ENCODE assay signal across 1 cellular context in the genomic region with DNA sequence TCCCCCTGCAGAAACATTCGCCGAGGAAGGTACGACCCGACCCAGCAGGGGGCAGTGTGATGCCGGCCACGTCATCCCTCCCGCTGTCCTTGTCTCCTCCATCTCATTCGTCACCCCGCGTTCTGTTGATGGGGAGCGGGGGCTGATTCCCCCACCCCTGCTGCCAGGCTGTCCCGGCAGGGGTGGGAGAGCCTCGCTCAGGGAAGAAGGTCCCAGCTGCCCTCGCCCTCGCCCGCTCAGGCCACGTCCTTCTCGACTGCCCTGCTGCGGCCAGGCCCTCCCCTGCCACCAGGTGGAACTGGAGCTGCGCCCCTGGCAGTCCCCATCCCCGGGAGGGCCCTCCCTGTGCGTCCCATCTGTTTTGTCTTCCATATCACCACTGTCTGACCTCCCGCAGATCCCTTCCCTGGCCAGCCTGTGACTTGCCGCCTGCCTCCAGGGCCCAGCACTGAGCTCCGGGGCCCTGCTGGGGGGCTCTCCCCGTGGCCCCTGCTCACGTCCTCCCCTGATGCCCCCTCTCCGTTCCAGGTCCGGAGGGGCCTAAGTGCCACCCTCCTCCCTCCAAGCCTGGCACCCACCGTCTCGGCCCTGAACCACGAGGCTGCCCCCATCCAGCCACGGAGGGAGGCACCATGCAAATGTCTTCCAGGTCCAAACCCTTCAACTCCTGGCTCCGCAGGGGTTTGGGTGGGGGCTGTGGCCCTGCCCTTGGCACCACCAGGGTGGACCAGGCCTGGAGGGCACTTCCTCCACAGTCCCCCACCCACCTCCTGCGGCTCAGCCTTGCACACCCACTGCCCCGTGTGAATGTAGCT.
A peak's percentile ranks its signal among the peaks of the same experiment; 100 is the strongest.
TF ChIP-seq lines count a peak whose summit lies in the region.

No MANE protein-coding gene starts in this region.

TF ChIP-seq in K562, 482 proteins besides CTCF, POLR2A, EP300 and RAD21 (continued from another document and continues in another):
- TF ChIP-seq RAD51 (IDR thresholded peaks at IDR 0.05; ENCODE audit: borderline replicate concordance, low read depth) (no peak), SMARCA5 (IDR thresholded peaks at IDR 0.05) (no peak), POLR2B (IDR thresholded peaks at IDR 0.05; ENCODE audit: low read depth, partially characterized antibody) (no peak), ARID2 (IDR thresholded peaks at IDR 0.05) (peak; percentile 58; the same call in 1 of the 2 replicates), ZFX (CRISPR knock-in tag; IDR thresholded peaks at IDR 0.05) (peak; percentile 60), ZNF184 (CRISPR knock-in tag; IDR thresholded peaks at IDR 0.05) (no peak), ZNF583 (CRISPR knock-in tag; IDR thresholded peaks at IDR 0.05) (no peak), FOS (IDR thresholded peaks at IDR 0.05; ENCODE audit: extremely low read depth, insufficient read length) (no peak), KLF13 (tag; IDR thresholded peaks at IDR 0.05; ENCODE audit: borderline replicate concordance, low read depth) (no peak), SREBF1 (IDR thresholded peaks at IDR 0.05; ENCODE audit: borderline replicate concordance, low read depth, low read length) (no peak), ZNF165 (CRISPR knock-in tag; IDR thresholded peaks at IDR 0.05; ENCODE audit: borderline replicate concordance) (no peak), TEAD4 (IDR thresholded peaks at IDR 0.05; ENCODE audit: low read length) (no peak; the same call in 1 of the 2 replicates), TEAD4 (CRISPR knock-in tag; IDR thresholded peaks at IDR 0.05; ENCODE audit: borderline replicate concordance) (no peak), NEUROD1 (IDR thresholded peaks at IDR 0.05; ENCODE audit: borderline replicate concordance, low read depth, low read length, partially characterized antibody) (peak; percentile 19), SP2 (IDR thresholded peaks at IDR 0.05; ENCODE audit: extremely low read depth, low read depth, low read length, poor library complexity, severe bottlenecking) (no peak), CCAR2 (IDR thresholded peaks at IDR 0.05; ENCODE audit: low read depth, low read length) (no peak), DPF2 (IDR thresholded peaks at IDR 0.05) (peak; percentile 61; the same call in 1 of the 2 replicates), POU5F1 (IDR thresholded peaks at IDR 0.05; ENCODE audit: borderline replicate concordance, low read depth, low read length, partially characterized antibody) (no peak), ZNF23 (CRISPR knock-in tag; IDR thresholded peaks at IDR 0.05) (no peak), ZNF57 (CRISPR knock-in tag; IDR thresholded peaks at IDR 0.05) (no peak), XRCC5 (IDR thresholded peaks at IDR 0.05; ENCODE audit: low read depth, low read length) (peak; percentile 66; the same call in 1 of the 2 replicates), EZH2 (IDR thresholded peaks at IDR 0.05; ENCODE audit: borderline replicate concordance, low read depth, low read length) (no peak), SMARCC2 (IDR thresholded peaks at IDR 0.05; ENCODE audit: low read depth) (no peak), NFIC (IDR thresholded peaks at IDR 0.05) (no peak), ZNF124 (CRISPR knock-in tag; IDR thresholded peaks at IDR 0.05) (no peak), SAFB2 (IDR thresholded peaks at IDR 0.05; ENCODE audit: borderline replicate concordance, low read depth, low read length, severe bottlenecking) (no peak), DMBX1 (CRISPR knock-in tag; IDR thresholded peaks at IDR 0.05; ENCODE audit: borderline replicate concordance) (no peak), BACH1 (tag; IDR thresholded peaks at IDR 0.05) (no peak), MBD2 (IDR thresholded peaks at IDR 0.05; ENCODE audit: borderline replicate concordance, low read depth) (no peak), TRIM24 (IDR thresholded peaks at IDR 0.05) (0 out of 4 replicates have a peak, but pooled peaks of 1 of the 2 experiments have one; percentile 15), CREBBP (IDR thresholded peaks at IDR 0.05; ENCODE audit: low read depth, low read length) (no peak), ZBTB8A (IDR thresholded peaks at IDR 0.05; ENCODE audit: partially characterized antibody) (no peak), TBL1XR1 (IDR thresholded peaks at IDR 0.05; ENCODE audit: low read length in 2 of 2) (0 out of 4 replicates have a peak, but pooled peaks of 1 of the 2 experiments have one; percentile 43)
- TF ChIP-seq, protein P1, sequence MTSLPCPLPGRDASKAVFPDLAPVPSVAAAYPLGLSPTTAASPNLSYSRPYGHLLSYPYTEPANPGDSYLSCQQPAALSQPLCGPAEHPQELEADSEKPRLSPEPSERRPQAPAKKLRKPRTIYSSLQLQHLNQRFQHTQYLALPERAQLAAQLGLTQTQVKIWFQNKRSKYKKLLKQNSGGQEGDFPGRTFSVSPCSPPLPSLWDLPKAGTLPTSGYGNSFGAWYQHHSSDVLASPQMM (CRISPR knock-in tag; IDR thresholded peaks at IDR 0.05), result no peak
- TF ChIP-seq, protein P2, sequence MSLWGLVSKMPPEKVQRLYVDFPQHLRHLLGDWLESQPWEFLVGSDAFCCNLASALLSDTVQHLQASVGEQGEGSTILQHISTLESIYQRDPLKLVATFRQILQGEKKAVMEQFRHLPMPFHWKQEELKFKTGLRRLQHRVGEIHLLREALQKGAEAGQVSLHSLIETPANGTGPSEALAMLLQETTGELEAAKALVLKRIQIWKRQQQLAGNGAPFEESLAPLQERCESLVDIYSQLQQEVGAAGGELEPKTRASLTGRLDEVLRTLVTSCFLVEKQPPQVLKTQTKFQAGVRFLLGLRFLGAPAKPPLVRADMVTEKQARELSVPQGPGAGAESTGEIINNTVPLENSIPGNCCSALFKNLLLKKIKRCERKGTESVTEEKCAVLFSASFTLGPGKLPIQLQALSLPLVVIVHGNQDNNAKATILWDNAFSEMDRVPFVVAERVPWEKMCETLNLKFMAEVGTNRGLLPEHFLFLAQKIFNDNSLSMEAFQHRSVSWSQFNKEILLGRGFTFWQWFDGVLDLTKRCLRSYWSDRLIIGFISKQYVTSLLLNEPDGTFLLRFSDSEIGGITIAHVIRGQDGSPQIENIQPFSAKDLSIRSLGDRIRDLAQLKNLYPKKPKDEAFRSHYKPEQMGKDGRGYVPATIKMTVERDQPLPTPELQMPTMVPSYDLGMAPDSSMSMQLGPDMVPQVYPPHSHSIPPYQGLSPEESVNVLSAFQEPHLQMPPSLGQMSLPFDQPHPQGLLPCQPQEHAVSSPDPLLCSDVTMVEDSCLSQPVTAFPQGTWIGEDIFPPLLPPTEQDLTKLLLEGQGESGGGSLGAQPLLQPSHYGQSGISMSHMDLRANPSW (CRISPR knock-in tag; IDR thresholded peaks at IDR 0.05), result no peak
- TF ChIP-seq, protein P3, sequence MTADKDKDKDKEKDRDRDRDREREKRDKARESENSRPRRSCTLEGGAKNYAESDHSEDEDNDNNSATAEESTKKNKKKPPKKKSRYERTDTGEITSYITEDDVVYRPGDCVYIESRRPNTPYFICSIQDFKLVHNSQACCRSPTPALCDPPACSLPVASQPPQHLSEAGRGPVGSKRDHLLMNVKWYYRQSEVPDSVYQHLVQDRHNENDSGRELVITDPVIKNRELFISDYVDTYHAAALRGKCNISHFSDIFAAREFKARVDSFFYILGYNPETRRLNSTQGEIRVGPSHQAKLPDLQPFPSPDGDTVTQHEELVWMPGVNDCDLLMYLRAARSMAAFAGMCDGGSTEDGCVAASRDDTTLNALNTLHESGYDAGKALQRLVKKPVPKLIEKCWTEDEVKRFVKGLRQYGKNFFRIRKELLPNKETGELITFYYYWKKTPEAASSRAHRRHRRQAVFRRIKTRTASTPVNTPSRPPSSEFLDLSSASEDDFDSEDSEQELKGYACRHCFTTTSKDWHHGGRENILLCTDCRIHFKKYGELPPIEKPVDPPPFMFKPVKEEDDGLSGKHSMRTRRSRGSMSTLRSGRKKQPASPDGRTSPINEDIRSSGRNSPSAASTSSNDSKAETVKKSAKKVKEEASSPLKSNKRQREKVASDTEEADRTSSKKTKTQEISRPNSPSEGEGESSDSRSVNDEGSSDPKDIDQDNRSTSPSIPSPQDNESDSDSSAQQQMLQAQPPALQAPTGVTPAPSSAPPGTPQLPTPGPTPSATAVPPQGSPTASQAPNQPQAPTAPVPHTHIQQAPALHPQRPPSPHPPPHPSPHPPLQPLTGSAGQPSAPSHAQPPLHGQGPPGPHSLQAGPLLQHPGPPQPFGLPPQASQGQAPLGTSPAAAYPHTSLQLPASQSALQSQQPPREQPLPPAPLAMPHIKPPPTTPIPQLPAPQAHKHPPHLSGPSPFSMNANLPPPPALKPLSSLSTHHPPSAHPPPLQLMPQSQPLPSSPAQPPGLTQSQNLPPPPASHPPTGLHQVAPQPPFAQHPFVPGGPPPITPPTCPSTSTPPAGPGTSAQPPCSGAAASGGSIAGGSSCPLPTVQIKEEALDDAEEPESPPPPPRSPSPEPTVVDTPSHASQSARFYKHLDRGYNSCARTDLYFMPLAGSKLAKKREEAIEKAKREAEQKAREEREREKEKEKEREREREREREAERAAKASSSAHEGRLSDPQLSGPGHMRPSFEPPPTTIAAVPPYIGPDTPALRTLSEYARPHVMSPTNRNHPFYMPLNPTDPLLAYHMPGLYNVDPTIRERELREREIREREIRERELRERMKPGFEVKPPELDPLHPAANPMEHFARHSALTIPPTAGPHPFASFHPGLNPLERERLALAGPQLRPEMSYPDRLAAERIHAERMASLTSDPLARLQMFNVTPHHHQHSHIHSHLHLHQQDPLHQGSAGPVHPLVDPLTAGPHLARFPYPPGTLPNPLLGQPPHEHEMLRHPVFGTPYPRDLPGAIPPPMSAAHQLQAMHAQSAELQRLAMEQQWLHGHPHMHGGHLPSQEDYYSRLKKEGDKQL (CRISPR knock-in tag; IDR thresholded peaks at IDR 0.05; ENCODE audit: borderline replicate concordance), result no peak
- TF ChIP-seq, protein P4, sequence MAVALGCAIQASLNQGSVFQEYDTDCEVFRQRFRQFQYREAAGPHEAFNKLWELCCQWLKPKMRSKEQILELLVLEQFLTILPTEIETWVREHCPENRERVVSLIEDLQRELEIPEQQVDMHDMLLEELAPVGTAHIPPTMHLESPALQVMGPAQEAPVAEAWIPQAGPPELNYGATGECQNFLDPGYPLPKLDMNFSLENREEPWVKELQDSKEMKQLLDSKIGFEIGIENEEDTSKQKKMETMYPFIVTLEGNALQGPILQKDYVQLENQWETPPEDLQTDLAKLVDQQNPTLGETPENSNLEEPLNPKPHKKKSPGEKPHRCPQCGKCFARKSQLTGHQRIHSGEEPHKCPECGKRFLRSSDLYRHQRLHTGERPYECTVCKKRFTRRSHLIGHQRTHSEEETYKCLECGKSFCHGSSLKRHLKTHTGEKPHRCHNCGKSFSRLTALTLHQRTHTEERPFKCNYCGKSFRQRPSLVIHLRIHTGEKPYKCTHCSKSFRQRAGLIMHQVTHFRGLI (CRISPR knock-in tag; IDR thresholded peaks at IDR 0.05), result no peak
- TF ChIP-seq, protein P5, sequence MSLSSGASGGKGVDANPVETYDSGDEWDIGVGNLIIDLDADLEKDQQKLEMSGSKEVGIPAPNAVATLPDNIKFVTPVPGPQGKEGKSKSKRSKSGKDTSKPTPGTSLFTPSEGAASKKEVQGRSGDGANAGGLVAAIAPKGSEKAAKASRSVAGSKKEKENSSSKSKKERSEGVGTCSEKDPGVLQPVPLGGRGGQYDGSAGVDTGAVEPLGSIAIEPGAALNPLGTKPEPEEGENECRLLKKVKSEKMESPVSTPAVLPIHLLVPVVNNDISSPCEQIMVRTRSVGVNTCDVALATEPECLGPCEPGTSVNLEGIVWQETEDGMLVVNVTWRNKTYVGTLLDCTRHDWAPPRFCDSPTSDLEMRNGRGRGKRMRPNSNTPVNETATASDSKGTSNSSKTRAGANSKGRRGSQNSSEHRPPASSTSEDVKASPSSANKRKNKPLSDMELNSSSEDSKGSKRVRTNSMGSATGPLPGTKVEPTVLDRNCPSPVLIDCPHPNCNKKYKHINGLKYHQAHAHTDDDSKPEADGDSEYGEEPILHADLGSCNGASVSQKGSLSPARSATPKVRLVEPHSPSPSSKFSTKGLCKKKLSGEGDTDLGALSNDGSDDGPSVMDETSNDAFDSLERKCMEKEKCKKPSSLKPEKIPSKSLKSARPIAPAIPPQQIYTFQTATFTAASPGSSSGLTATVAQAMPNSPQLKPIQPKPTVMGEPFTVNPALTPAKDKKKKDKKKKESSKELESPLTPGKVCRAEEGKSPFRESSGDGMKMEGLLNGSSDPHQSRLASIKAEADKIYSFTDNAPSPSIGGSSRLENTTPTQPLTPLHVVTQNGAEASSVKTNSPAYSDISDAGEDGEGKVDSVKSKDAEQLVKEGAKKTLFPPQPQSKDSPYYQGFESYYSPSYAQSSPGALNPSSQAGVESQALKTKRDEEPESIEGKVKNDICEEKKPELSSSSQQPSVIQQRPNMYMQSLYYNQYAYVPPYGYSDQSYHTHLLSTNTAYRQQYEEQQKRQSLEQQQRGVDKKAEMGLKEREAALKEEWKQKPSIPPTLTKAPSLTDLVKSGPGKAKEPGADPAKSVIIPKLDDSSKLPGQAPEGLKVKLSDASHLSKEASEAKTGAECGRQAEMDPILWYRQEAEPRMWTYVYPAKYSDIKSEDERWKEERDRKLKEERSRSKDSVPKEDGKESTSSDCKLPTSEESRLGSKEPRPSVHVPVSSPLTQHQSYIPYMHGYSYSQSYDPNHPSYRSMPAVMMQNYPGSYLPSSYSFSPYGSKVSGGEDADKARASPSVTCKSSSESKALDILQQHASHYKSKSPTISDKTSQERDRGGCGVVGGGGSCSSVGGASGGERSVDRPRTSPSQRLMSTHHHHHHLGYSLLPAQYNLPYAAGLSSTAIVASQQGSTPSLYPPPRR (CRISPR knock-in tag; IDR thresholded peaks at IDR 0.05; ENCODE audit: borderline replicate concordance), result 0 out of 2 replicates have a peak, but pooled peaks have one; percentile 49
- TF ChIP-seq, protein P6, sequence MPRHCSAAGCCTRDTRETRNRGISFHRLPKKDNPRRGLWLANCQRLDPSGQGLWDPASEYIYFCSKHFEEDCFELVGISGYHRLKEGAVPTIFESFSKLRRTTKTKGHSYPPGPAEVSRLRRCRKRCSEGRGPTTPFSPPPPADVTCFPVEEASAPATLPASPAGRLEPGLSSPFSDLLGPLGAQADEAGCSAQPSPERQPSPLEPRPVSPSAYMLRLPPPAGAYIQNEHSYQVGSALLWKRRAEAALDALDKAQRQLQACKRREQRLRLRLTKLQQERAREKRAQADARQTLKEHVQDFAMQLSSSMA (CRISPR knock-in tag; IDR thresholded peaks at IDR 0.05), result no peak
- TF ChIP-seq, protein P7, sequence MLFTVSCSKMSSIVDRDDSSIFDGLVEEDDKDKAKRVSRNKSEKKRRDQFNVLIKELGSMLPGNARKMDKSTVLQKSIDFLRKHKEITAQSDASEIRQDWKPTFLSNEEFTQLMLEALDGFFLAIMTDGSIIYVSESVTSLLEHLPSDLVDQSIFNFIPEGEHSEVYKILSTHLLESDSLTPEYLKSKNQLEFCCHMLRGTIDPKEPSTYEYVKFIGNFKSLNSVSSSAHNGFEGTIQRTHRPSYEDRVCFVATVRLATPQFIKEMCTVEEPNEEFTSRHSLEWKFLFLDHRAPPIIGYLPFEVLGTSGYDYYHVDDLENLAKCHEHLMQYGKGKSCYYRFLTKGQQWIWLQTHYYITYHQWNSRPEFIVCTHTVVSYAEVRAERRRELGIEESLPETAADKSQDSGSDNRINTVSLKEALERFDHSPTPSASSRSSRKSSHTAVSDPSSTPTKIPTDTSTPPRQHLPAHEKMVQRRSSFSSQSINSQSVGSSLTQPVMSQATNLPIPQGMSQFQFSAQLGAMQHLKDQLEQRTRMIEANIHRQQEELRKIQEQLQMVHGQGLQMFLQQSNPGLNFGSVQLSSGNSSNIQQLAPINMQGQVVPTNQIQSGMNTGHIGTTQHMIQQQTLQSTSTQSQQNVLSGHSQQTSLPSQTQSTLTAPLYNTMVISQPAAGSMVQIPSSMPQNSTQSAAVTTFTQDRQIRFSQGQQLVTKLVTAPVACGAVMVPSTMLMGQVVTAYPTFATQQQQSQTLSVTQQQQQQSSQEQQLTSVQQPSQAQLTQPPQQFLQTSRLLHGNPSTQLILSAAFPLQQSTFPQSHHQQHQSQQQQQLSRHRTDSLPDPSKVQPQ (CRISPR knock-in tag; IDR thresholded peaks at IDR 0.05; ENCODE audit: borderline replicate concordance), result no peak
- TF ChIP-seq, protein P8, sequence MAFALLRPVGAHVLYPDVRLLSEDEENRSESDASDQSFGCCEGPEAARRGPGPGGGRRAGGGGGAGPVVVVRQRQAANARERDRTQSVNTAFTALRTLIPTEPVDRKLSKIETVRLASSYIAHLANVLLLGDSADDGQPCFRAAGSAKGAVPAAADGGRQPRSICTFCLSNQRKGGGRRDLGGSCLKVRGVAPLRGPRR (CRISPR knock-in tag; IDR thresholded peaks at IDR 0.05), result no peak
